In the genomic region with DNA sequence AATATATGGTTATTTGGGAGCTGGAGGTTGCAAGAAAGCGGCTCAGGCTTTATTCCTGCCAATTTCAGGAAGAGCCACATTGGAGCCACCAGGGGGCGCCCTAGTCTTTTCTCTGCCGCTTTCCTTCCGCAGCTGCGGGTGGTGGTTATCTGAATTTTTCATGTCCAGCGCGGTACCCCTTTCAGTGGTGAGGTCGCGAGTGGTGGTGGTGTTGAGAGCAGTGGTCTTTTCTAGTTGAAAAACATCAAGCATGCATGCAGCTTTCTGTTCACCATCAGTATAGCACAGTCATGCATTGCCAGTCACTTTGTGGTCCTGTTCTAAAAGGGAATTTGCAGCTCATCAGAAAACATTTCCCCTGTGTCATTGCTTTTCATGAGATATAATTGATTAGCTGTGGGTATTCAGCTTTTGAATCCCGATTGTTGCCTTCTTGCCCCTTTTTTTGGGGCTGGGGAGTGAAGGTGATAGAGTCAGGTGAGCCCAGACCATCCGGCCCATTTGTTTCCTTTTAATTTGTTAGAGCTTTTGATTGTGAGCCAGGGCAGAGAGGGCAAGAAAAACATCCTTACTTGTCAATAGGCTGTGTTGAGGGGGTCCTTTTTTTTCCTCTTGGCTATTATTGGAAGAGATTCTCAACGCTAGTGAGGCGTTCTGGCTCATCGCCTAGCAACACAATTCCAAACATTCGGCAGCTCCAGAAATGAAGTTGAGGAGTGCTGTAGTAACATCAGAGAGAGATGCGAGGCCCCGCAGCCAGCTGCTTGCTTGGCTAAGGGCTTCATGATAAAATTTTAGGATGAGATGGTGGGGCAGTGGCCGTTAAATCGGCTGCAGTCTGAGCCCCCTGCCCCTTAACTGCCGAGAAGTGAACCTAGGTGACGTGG, we compare ENCODE assay signal across 1 cellular context.
A peak's percentile ranks its signal among the peaks of the same experiment; 100 is the strongest.
TF ChIP-seq lines count a peak whose summit lies in the region.

No MANE protein-coding gene starts in this region.

TF ChIP-seq in HepG2, 621 proteins besides CTCF, POLR2A, EP300 and RAD21 (continued from another document and continues in another):
- TF ChIP-seq, protein P1, sequence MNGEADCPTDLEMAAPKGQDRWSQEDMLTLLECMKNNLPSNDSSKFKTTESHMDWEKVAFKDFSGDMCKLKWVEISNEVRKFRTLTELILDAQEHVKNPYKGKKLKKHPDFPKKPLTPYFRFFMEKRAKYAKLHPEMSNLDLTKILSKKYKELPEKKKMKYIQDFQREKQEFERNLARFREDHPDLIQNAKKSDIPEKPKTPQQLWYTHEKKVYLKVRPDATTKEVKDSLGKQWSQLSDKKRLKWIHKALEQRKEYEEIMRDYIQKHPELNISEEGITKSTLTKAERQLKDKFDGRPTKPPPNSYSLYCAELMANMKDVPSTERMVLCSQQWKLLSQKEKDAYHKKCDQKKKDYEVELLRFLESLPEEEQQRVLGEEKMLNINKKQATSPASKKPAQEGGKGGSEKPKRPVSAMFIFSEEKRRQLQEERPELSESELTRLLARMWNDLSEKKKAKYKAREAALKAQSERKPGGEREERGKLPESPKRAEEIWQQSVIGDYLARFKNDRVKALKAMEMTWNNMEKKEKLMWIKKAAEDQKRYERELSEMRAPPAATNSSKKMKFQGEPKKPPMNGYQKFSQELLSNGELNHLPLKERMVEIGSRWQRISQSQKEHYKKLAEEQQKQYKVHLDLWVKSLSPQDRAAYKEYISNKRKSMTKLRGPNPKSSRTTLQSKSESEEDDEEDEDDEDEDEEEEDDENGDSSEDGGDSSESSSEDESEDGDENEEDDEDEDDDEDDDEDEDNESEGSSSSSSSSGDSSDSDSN (CRISPR knock-in tag; IDR thresholded peaks at IDR 0.05) = no peak
- TF ChIP-seq ZNF652 (CRISPR knock-in tag; IDR thresholded peaks at IDR 0.05; ENCODE audit: borderline replicate concordance, low read depth) (no peak), PPARG (CRISPR knock-in tag; conservative IDR thresholded peaks at IDR 0.05) (0 out of 2 replicates have a peak, but pooled peaks have one; percentile 32), KDM5A (IDR thresholded peaks at IDR 0.05; ENCODE audit: borderline replicate concordance, low read length) (no peak), PAF1 (CRISPR knock-in tag; IDR thresholded peaks at IDR 0.05) (no peak), ZC3H13 (CRISPR knock-in tag; IDR thresholded peaks at IDR 0.05) (no peak), KDM5B (CRISPR knock-in tag; IDR thresholded peaks at IDR 0.05; ENCODE audit: borderline replicate concordance) (no peak), HDAC2 (CRISPR knock-in tag; IDR thresholded peaks at IDR 0.05) (no peak), GATAD1 (CRISPR knock-in tag; IDR thresholded peaks at IDR 0.05) (no peak), RBM22 (optimal IDR thresholded peaks at IDR 0.05; ENCODE audit: low read length) (no peak), NR2F1 (CRISPR knock-in tag; IDR thresholded peaks at IDR 0.05) (no peak), FOXP1 (IDR thresholded peaks at IDR 0.05) (no peak), FOXP1 (CRISPR knock-in tag; IDR thresholded peaks at IDR 0.05) (no peak), MAZ (IDR thresholded peaks at IDR 0.05; ENCODE audit: borderline replicate concordance, low read depth, low read length) (no peak), MAZ (CRISPR knock-in tag; IDR thresholded peaks at IDR 0.05; ENCODE audit: low read depth) (0 out of 2 replicates have a peak, but pooled peaks have one; percentile 48), ZNF746 (CRISPR knock-in tag; IDR thresholded peaks at IDR 0.05) (no peak), GZF1 (CRISPR knock-in tag; IDR thresholded peaks at IDR 0.05) (0 out of 2 replicates have a peak, but pooled peaks have one; percentile 34), BCL6 (CRISPR knock-in tag; IDR thresholded peaks at IDR 0.05) (peak; percentile 19; the same call in 1 of the 2 replicates), ZNF577 (CRISPR knock-in tag; IDR thresholded peaks at IDR 0.05; ENCODE audit: borderline replicate concordance, low read depth) (no peak), NFKB2 (CRISPR knock-in tag; IDR thresholded peaks at IDR 0.05; ENCODE audit: borderline replicate concordance) (no peak), SP5 (CRISPR knock-in tag; IDR thresholded peaks at IDR 0.05; ENCODE audit: borderline replicate concordance, low read depth) (no peak)
- TF ChIP-seq, protein P2, sequence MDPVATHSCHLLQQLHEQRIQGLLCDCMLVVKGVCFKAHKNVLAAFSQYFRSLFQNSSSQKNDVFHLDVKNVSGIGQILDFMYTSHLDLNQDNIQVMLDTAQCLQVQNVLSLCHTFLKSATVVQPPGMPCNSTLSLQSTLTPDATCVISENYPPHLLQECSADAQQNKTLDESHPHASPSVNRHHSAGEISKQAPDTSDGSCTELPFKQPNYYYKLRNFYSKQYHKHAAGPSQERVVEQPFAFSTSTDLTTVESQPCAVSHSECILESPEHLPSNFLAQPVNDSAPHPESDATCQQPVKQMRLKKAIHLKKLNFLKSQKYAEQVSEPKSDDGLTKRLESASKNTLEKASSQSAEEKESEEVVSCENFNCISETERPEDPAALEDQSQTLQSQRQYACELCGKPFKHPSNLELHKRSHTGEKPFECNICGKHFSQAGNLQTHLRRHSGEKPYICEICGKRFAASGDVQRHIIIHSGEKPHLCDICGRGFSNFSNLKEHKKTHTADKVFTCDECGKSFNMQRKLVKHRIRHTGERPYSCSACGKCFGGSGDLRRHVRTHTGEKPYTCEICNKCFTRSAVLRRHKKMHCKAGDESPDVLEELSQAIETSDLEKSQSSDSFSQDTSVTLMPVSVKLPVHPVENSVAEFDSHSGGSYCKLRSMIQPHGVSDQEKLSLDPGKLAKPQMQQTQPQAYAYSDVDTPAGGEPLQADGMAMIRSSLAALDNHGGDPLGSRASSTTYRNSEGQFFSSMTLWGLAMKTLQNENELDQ (CRISPR knock-in tag; IDR thresholded peaks at IDR 0.05; ENCODE audit: borderline replicate concordance) = no peak
- TF ChIP-seq, protein P3, sequence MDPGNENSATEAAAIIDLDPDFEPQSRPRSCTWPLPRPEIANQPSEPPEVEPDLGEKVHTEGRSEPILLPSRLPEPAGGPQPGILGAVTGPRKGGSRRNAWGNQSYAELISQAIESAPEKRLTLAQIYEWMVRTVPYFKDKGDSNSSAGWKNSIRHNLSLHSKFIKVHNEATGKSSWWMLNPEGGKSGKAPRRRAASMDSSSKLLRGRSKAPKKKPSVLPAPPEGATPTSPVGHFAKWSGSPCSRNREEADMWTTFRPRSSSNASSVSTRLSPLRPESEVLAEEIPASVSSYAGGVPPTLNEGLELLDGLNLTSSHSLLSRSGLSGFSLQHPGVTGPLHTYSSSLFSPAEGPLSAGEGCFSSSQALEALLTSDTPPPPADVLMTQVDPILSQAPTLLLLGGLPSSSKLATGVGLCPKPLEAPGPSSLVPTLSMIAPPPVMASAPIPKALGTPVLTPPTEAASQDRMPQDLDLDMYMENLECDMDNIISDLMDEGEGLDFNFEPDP (CRISPR knock-in tag; conservative IDR thresholded peaks at IDR 0.05) = no peak
- TF ChIP-seq, protein P4, sequence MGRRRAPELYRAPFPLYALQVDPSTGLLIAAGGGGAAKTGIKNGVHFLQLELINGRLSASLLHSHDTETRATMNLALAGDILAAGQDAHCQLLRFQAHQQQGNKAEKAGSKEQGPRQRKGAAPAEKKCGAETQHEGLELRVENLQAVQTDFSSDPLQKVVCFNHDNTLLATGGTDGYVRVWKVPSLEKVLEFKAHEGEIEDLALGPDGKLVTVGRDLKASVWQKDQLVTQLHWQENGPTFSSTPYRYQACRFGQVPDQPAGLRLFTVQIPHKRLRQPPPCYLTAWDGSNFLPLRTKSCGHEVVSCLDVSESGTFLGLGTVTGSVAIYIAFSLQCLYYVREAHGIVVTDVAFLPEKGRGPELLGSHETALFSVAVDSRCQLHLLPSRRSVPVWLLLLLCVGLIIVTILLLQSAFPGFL (CRISPR knock-in tag; IDR thresholded peaks at IDR 0.05) = no peak
- TF ChIP-seq, protein P5, sequence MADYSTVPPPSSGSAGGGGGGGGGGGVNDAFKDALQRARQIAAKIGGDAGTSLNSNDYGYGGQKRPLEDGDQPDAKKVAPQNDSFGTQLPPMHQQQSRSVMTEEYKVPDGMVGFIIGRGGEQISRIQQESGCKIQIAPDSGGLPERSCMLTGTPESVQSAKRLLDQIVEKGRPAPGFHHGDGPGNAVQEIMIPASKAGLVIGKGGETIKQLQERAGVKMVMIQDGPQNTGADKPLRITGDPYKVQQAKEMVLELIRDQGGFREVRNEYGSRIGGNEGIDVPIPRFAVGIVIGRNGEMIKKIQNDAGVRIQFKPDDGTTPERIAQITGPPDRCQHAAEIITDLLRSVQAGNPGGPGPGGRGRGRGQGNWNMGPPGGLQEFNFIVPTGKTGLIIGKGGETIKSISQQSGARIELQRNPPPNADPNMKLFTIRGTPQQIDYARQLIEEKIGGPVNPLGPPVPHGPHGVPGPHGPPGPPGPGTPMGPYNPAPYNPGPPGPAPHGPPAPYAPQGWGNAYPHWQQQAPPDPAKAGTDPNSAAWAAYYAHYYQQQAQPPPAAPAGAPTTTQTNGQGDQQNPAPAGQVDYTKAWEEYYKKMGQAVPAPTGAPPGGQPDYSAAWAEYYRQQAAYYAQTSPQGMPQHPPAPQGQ (CRISPR knock-in tag; IDR thresholded peaks at IDR 0.05; ENCODE audit: borderline replicate concordance) = no peak
- TF ChIP-seq, protein P6, sequence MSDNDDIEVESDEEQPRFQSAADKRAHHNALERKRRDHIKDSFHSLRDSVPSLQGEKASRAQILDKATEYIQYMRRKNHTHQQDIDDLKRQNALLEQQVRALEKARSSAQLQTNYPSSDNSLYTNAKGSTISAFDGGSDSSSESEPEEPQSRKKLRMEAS (IDR thresholded peaks at IDR 0.05) = no peak
- TF ChIP-seq, protein P7, sequence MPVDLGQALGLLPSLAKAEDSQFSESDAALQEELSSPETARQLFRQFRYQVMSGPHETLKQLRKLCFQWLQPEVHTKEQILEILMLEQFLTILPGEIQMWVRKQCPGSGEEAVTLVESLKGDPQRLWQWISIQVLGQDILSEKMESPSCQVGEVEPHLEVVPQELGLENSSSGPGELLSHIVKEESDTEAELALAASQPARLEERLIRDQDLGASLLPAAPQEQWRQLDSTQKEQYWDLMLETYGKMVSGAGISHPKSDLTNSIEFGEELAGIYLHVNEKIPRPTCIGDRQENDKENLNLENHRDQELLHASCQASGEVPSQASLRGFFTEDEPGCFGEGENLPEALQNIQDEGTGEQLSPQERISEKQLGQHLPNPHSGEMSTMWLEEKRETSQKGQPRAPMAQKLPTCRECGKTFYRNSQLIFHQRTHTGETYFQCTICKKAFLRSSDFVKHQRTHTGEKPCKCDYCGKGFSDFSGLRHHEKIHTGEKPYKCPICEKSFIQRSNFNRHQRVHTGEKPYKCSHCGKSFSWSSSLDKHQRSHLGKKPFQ (CRISPR knock-in tag; IDR thresholded peaks at IDR 0.05; ENCODE audit: insufficient replicate concordance) = no peak
- TF ChIP-seq, protein P8, sequence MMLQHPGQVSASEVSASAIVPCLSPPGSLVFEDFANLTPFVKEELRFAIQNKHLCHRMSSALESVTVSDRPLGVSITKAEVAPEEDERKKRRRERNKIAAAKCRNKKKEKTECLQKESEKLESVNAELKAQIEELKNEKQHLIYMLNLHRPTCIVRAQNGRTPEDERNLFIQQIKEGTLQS (CRISPR knock-in tag; IDR thresholded peaks at IDR 0.05) = no peak
- TF ChIP-seq, protein P9, sequence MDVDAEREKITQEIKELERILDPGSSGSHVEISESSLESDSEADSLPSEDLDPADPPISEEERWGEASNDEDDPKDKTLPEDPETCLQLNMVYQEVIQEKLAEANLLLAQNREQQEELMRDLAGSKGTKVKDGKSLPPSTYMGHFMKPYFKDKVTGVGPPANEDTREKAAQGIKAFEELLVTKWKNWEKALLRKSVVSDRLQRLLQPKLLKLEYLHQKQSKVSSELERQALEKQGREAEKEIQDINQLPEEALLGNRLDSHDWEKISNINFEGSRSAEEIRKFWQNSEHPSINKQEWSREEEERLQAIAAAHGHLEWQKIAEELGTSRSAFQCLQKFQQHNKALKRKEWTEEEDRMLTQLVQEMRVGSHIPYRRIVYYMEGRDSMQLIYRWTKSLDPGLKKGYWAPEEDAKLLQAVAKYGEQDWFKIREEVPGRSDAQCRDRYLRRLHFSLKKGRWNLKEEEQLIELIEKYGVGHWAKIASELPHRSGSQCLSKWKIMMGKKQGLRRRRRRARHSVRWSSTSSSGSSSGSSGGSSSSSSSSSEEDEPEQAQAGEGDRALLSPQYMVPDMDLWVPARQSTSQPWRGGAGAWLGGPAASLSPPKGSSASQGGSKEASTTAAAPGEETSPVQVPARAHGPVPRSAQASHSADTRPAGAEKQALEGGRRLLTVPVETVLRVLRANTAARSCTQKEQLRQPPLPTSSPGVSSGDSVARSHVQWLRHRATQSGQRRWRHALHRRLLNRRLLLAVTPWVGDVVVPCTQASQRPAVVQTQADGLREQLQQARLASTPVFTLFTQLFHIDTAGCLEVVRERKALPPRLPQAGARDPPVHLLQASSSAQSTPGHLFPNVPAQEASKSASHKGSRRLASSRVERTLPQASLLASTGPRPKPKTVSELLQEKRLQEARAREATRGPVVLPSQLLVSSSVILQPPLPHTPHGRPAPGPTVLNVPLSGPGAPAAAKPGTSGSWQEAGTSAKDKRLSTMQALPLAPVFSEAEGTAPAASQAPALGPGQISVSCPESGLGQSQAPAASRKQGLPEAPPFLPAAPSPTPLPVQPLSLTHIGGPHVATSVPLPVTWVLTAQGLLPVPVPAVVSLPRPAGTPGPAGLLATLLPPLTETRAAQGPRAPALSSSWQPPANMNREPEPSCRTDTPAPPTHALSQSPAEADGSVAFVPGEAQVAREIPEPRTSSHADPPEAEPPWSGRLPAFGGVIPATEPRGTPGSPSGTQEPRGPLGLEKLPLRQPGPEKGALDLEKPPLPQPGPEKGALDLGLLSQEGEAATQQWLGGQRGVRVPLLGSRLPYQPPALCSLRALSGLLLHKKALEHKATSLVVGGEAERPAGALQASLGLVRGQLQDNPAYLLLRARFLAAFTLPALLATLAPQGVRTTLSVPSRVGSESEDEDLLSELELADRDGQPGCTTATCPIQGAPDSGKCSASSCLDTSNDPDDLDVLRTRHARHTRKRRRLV (CRISPR knock-in tag; IDR thresholded peaks at IDR 0.05) = no peak
- TF ChIP-seq, protein P10, sequence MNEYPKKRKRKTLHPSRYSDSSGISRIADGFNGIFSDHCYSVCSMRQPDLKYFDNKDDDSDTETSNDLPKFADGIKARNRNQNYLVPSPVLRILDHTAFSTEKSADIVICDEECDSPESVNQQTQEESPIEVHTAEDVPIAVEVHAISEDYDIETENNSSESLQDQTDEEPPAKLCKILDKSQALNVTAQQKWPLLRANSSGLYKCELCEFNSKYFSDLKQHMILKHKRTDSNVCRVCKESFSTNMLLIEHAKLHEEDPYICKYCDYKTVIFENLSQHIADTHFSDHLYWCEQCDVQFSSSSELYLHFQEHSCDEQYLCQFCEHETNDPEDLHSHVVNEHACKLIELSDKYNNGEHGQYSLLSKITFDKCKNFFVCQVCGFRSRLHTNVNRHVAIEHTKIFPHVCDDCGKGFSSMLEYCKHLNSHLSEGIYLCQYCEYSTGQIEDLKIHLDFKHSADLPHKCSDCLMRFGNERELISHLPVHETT (CRISPR knock-in tag; conservative IDR thresholded peaks at IDR 0.05) = no peak
- TF ChIP-seq, protein P11, sequence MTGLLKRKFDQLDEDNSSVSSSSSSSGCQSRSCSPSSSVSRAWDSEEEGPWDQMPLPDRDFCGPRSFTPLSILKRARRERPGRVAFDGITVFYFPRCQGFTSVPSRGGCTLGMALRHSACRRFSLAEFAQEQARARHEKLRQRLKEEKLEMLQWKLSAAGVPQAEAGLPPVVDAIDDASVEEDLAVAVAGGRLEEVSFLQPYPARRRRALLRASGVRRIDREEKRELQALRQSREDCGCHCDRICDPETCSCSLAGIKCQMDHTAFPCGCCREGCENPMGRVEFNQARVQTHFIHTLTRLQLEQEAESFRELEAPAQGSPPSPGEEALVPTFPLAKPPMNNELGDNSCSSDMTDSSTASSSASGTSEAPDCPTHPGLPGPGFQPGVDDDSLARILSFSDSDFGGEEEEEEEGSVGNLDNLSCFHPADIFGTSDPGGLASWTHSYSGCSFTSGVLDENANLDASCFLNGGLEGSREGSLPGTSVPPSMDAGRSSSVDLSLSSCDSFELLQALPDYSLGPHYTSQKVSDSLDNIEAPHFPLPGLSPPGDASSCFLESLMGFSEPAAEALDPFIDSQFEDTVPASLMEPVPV (CRISPR knock-in tag; IDR thresholded peaks at IDR 0.05) = no peak
